ENCODE assay signal across 15 cellular contexts in the genomic region with DNA sequence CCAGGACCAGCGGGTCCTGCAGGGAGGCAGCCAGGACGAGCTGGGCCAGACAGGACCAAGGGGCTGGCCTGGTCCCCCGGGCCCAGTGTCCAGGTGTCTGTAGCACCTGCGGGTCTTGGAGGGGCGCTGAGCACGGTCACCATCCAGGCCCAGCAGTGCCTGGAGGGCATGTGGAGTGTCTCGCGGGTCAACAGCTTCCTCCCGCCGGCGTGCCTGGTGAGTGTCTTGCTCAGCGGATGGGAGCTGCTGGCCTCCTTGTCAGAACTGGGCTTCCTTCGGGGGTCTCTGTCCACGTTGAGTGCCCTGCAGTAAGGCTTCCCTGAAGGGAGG. TPM values are rescaled to one million over a fixed set of nuclear protein-coding genes. Genes with fewer than 3 reads are reported as not detected.
DNase-seq lines count a peak whose midpoint lies in the region; TF ChIP-seq lines count a peak whose summit lies in the region.
"Had no signal": no experiment of that assay in that cellular context is flagged by ENCODE, and none has a peak within 500 bp of the region (broad histone marks: within the 10 kb centered on the region; RNA-seq: fewer than 3 reads in every experiment).

No MANE protein-coding gene starts in this region.

- H3K79me1 ChIP-seq in trophoblast cell (ENCODE audit: low read length), result peaks cover 24% of the 10 kb centered on the region

- H2AFZ ChIP-seq in neural cell (ENCODE audit: low read depth, low read length) (no peak overlapping the region), trophoblast cell (ENCODE audit: insufficient read depth, low read length, poor library complexity) (no peak overlapping the region)
- H2AFZ ChIP-seq: GM23338 had no signal

- H4K8ac ChIP-seq in trophoblast cell (ENCODE audit: low read depth, low read length), result no peak overlapping the region

- no peaks in the 10 kb centered on the region for H3K9me3 ChIP-seq in NT2/D1 (ENCODE audit: insufficient read depth, low read length)
- H3K9me3 ChIP-seq in neural cell (ENCODE audit: low read length), result no peaks in the 10 kb centered on the region
- H3K9me3 ChIP-seq in trophoblast cell (ENCODE audit: insufficient read depth, low read depth, low read length), result no peaks in the 10 kb centered on the region
- H3K9me3 ChIP-seq: HAP-1 had no signal

- TF ChIP-seq EP300 in neural cell (conservative IDR thresholded peaks at IDR 0.05; ENCODE audit: poor library complexity, severe bottlenecking), result no peak

- H3K27ac ChIP-seq in RWPE1 (peak overlapping the region; percentile 78), neural cell (ENCODE audit: low read length) (peak overlapping the region; percentile 55), trophoblast cell (ENCODE audit: low read depth, low read length) (no peak overlapping the region)

- H2BK5ac ChIP-seq in trophoblast cell (ENCODE audit: low read depth, low read length, poor library complexity), result no peak overlapping the region

- H3K9ac ChIP-seq in NT2/D1 (ENCODE audit: insufficient read length, low read depth), result peak overlapping the region; percentile 42
- no peak overlapping the region for H3K9ac ChIP-seq in neural cell (ENCODE audit: low read length)
- H3K9ac ChIP-seq in trophoblast cell (ENCODE audit: low read length), result no peak overlapping the region

- H3K4me3 ChIP-seq in NT2/D1 (ENCODE audit: insufficient read length, low read depth), result no peak overlapping the region
- no peak overlapping the region for H3K4me3 ChIP-seq in neural cell (ENCODE audit: low read length)
- H3K4me3 ChIP-seq in trophoblast cell (ENCODE audit: low read depth, low read length), result peak overlapping the region; percentile 16
- H3K4me3 ChIP-seq: GM12878, GM23338, HAP-1 had no signal

- no peak overlapping the region for H3K18ac ChIP-seq in trophoblast cell (ENCODE audit: low read length)

- H3K23ac ChIP-seq in trophoblast cell (ENCODE audit: low read length), result no peak overlapping the region

- H3K4me2 ChIP-seq in neural cell (ENCODE audit: low read length) (no peak overlapping the region), trophoblast cell (ENCODE audit: low read length) (no peak overlapping the region)
- H3K4me2 ChIP-seq: GM23338 had no signal

- DNase-seq in NT2/D1 (ENCODE audit: low read depth, low spot score), result no peak
- DNase-seq in RWPE1 (ENCODE audit: low spot score), result no peak
- DNase-seq in trophoblast cell, result no peak
- DNase-seq in GM10266 (ENCODE audit: extremely low spot score), result no peak
- DNase-seq in cortex of kidney (lab: John Stamatoyannopoulos, UW), result no peak
- DNase-seq: C1 segment of cervical spinal cord, Calu3, COR-L47, DMS153, DND-41, HFFc6 had no signal

- no peak overlapping the region for H3K4ac ChIP-seq in trophoblast cell (ENCODE audit: low read depth, low read length)

- POLR2A ChIA-PET in RWPE1 (lab: Yijun Ruan, JAX; ENCODE audit: low non-redundant PET), result no interaction called here

- no peak overlapping the region for H4K12ac ChIP-seq in trophoblast cell (ENCODE audit: low read depth, low read length)

- TF ChIP-seq CTCF in RWPE1 (conservative IDR thresholded peaks at IDR 0.05; ENCODE audit: low read depth), result no peak
- no peak for TF ChIP-seq CTCF in neural cell (IDR thresholded peaks at IDR 0.05; ENCODE audit: poor library complexity, severe bottlenecking)
- no peak for TF ChIP-seq CTCF in GM10266 (IDR thresholded peaks at IDR 0.05; ENCODE audit: control insufficient read depth, insufficient read depth, low read depth, missing control alignments)

- H3K14ac ChIP-seq in trophoblast cell (ENCODE audit: low read length), result no peak overlapping the region

- no peaks in the 10 kb centered on the region for H3F3A ChIP-seq in neural cell (ENCODE audit: insufficient read depth, low read length, poor library complexity, severe bottlenecking)

- CTCF ChIA-PET in RWPE1 (lab: Yijun Ruan, JAX), result interaction anchor here (0.7 kb wide), 2 partner anchors 19 to 489 kb away, joined by 3 to 4 read pairs; no protein-coding TSS in a partner anchor

- H3K36me3 ChIP-seq in NT2/D1 (ENCODE audit: insufficient read depth, insufficient read length, low read length), result peaks cover 14% of the 10 kb centered on the region
- no peaks in the 10 kb centered on the region for H3K36me3 ChIP-seq in neural cell (ENCODE audit: insufficient read depth, low read length)
- H3K36me3 ChIP-seq in trophoblast cell (ENCODE audit: control insufficient read depth in 1 of 2, insufficient read depth in 2 of 2, low read length in 2 of 2), result no peaks in the 10 kb centered on the region

- H3K79me2 ChIP-seq in neural cell (replicated peaks; ENCODE audit: insufficient read depth, low read length), result peaks cover 3% of the 10 kb centered on the region
- peaks cover 4% of the 10 kb centered on the region for H3K79me2 ChIP-seq in trophoblast cell (ENCODE audit: control insufficient read depth, insufficient read depth, low read length, poor library complexity)

- H3K4me1 ChIP-seq in NT2/D1 (ENCODE audit: insufficient read depth, insufficient read length), result peaks cover 17% of the 10 kb centered on the region
- peaks cover 30 to 36% of the 10 kb centered on the region in 2 experiments for H3K4me1 ChIP-seq in trophoblast cell (ENCODE audit: control insufficient read depth in 1 of 2, insufficient read depth in 2 of 2, low read length in 2 of 2)

- no peak overlapping the region for H2AK5ac ChIP-seq in trophoblast cell (ENCODE audit: low read length)

- no peak overlapping the region for H4K91ac ChIP-seq in trophoblast cell (ENCODE audit: low read depth, low read length)

- no peaks in the 10 kb centered on the region for H3K9me2 ChIP-seq in neural cell (ENCODE audit: insufficient read depth, low read length)

- H2BK12ac ChIP-seq in trophoblast cell (ENCODE audit: low read length), result no peak overlapping the region

- H2BK120ac ChIP-seq in trophoblast cell (ENCODE audit: insufficient read depth, low read length, poor library complexity), result no peak overlapping the region

- H3K27me3 ChIP-seq in NT2/D1 (ENCODE audit: insufficient read depth, insufficient read length) (no peaks in the 10 kb centered on the region), neural cell (ENCODE audit: insufficient read depth, low read depth, low read length) (no peaks in the 10 kb centered on the region), trophoblast cell (ENCODE audit: insufficient read depth, low read length) (no peaks in the 10 kb centered on the region)

- TF ChIP-seq RAD21 in neural cell (conservative IDR thresholded peaks at IDR 0.05), result no peak

- H4K20me1 ChIP-seq in neural cell (ENCODE audit: insufficient read depth), result no peaks in the 10 kb centered on the region

- WGBS in trophoblast cell (ENCODE audit: extremely low coverage, insufficient coverage, insufficient read length), result no CpG with 5 or more reads among the region's 14 CpGs

TF ChIP-seq in neural cell, 6 proteins besides CTCF, POLR2A, EP300 and RAD21:
- TF ChIP-seq MXI1 (conservative IDR thresholded peaks at IDR 0.05; ENCODE audit: poor library complexity, severe bottlenecking) (no peak), EZH2 (IDR thresholded peaks at IDR 0.05; ENCODE audit: borderline replicate concordance, insufficient read depth, low read length, poor library complexity, severe bottlenecking) (no peak), TAF1 (IDR thresholded peaks at IDR 0.05; ENCODE audit: low read depth) (no peak), SMC3 (conservative IDR thresholded peaks at IDR 0.05; ENCODE audit: poor library complexity) (no peak), POLR2AphosphoS5 (IDR thresholded peaks at IDR 0.05) (no peak)
- TF ChIP-seq, protein P1, sequence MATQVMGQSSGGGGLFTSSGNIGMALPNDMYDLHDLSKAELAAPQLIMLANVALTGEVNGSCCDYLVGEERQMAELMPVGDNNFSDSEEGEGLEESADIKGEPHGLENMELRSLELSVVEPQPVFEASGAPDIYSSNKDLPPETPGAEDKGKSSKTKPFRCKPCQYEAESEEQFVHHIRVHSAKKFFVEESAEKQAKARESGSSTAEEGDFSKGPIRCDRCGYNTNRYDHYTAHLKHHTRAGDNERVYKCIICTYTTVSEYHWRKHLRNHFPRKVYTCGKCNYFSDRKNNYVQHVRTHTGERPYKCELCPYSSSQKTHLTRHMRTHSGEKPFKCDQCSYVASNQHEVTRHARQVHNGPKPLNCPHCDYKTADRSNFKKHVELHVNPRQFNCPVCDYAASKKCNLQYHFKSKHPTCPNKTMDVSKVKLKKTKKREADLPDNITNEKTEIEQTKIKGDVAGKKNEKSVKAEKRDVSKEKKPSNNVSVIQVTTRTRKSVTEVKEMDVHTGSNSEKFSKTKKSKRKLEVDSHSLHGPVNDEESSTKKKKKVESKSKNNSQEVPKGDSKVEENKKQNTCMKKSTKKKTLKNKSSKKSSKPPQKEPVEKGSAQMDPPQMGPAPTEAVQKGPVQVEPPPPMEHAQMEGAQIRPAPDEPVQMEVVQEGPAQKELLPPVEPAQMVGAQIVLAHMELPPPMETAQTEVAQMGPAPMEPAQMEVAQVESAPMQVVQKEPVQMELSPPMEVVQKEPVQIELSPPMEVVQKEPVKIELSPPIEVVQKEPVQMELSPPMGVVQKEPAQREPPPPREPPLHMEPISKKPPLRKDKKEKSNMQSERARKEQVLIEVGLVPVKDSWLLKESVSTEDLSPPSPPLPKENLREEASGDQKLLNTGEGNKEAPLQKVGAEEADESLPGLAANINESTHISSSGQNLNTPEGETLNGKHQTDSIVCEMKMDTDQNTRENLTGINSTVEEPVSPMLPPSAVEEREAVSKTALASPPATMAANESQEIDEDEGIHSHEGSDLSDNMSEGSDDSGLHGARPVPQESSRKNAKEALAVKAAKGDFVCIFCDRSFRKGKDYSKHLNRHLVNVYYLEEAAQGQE (IDR thresholded peaks at IDR 0.05; ENCODE audit: borderline replicate concordance), result no peak

RNA-seq across cellular contexts. Expression of a gene that starts 13.8 kb away (rescaled TPM):
- 11.2 and 12.2 TPM in 2 replicates for polyA plus RNA-seq in neural cell
- 24.1 and 31.9 TPM in 2 replicates for polyA minus RNA-seq in neural cell
- polyA plus RNA-seq in trophoblast cell (2013), result 3.4 and 3.6 TPM in 2 replicates
- polyA plus RNA-seq: GM12878 had no signal
